ENCODE assay signal across 1 cellular context in the genomic region with DNA sequence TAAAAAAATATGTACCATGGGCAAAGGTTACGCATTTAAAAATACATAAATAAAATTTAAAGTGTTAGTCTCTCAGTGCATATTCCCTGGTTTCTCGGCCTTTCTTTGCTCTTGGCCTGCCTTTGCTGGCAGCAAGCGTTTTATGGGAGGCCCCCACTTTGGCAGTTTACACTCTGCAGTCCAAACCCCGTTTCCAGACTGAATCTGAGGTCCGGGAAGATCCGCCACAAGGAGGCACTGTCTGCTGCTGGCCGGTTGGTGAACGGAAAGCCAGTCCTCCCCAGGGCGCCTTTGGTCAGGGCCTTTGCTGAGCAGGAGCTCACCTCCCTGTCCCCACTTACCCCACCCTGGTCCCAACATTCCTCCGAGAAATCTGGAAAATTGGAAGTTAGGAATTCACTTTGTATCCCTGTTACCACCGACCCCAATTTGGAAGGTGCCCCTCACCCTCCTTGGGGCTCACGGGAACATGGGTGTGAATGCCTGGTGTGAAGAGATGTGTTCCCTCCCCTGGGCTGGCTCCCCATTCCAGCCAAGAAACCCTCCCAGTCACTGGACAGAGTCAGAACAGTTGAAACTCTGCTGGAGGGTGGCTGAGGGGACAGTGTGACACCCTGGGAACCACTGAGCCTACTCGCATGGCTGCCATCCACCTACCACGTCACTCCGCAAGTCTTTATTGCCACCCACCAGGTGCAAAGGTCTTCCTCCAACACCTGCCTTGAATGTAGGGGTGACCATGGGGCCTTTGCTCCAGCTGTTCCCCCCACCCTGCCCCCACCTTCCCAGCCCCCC.
TF ChIP-seq lines count a peak whose summit lies in the region.

No MANE protein-coding gene starts in this region.

TF ChIP-seq in K562, 482 proteins besides CTCF, POLR2A, EP300 and RAD21 (continued from another document):
- TF ChIP-seq ZHX1 (conservative IDR thresholded peaks at IDR 0.05; ENCODE audit: low read length) (no peak), HMGN3 (IDR thresholded peaks at IDR 0.05; ENCODE audit: borderline replicate concordance, extremely low read depth, insufficient read length, low read depth, low read length) (no peak), NCOA4 (IDR thresholded peaks at IDR 0.05; ENCODE audit: partially characterized antibody) (no peak), ETV6 (IDR thresholded peaks at IDR 0.05; ENCODE audit: borderline replicate concordance in 1 of 2, low read depth in 2 of 2, low read length in 1 of 2) (no peak), ETV6 (CRISPR knock-in tag; IDR thresholded peaks at IDR 0.05; ENCODE audit: borderline replicate concordance) (no peak), ZKSCAN1 (IDR thresholded peaks at IDR 0.05; ENCODE audit: low read depth, low read length) (0 out of 2 replicates have a peak, but pooled peaks have one; percentile 25), MAFG (tag; conservative IDR thresholded peaks at IDR 0.05) (no peak), ELF4 (CRISPR knock-in tag; IDR thresholded peaks at IDR 0.05) (no peak), C11orf30 (IDR thresholded peaks at IDR 0.05; ENCODE audit: low read depth) (no peak), TAF7 (tag; IDR thresholded peaks at IDR 0.05) (no peak), ZNF239 (CRISPR knock-in tag; IDR thresholded peaks at IDR 0.05) (no peak), ZNF695 (CRISPR knock-in tag; IDR thresholded peaks at IDR 0.05) (no peak), NR2C1 (IDR thresholded peaks at IDR 0.05) (no peak), NR2C1 (tag; IDR thresholded peaks at IDR 0.05) (no peak), NFXL1 (CRISPR knock-in tag; IDR thresholded peaks at IDR 0.05) (no peak), ZBTB8A (IDR thresholded peaks at IDR 0.05; ENCODE audit: partially characterized antibody) (no peak), ZNF347 (CRISPR knock-in tag; IDR thresholded peaks at IDR 0.05; ENCODE audit: low read depth) (no peak), SMARCC2 (IDR thresholded peaks at IDR 0.05; ENCODE audit: low read depth) (peak; percentile 47; the same call in 1 of the 2 replicates), HIVEP1 (CRISPR knock-in tag; IDR thresholded peaks at IDR 0.05) (no peak), SRSF1 (IDR thresholded peaks at IDR 0.05; ENCODE audit: low read depth, low read length) (no peak), CTCFL (IDR thresholded peaks at IDR 0.05; ENCODE audit: borderline replicate concordance, insufficient read depth, low read depth, low read length, poor library complexity, severe bottlenecking) (peak; percentile 70), ZKSCAN3 (CRISPR knock-in tag; IDR thresholded peaks at IDR 0.05) (no peak), CEBPG (CRISPR knock-in tag; IDR thresholded peaks at IDR 0.05) (no peak), CEBPG (tag; conservative IDR thresholded peaks at IDR 0.05 in 1 of 2, IDR thresholded peaks at IDR 0.05 in 1 of 2) (no peak), MAX (CRISPR knock-in tag; IDR thresholded peaks at IDR 0.05) (no peak), BRF1 (IDR thresholded peaks at IDR 0.05; ENCODE audit: borderline replicate concordance, extremely low read depth, insufficient read length) (no peak), NR4A1 (CRISPR knock-in tag; IDR thresholded peaks at IDR 0.05) (no peak), NR4A1 (tag; IDR thresholded peaks at IDR 0.05) (no peak)
- TF ChIP-seq, protein P1, sequence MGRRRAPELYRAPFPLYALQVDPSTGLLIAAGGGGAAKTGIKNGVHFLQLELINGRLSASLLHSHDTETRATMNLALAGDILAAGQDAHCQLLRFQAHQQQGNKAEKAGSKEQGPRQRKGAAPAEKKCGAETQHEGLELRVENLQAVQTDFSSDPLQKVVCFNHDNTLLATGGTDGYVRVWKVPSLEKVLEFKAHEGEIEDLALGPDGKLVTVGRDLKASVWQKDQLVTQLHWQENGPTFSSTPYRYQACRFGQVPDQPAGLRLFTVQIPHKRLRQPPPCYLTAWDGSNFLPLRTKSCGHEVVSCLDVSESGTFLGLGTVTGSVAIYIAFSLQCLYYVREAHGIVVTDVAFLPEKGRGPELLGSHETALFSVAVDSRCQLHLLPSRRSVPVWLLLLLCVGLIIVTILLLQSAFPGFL (CRISPR knock-in tag; IDR thresholded peaks at IDR 0.05) = no peak
- TF ChIP-seq, protein P2, sequence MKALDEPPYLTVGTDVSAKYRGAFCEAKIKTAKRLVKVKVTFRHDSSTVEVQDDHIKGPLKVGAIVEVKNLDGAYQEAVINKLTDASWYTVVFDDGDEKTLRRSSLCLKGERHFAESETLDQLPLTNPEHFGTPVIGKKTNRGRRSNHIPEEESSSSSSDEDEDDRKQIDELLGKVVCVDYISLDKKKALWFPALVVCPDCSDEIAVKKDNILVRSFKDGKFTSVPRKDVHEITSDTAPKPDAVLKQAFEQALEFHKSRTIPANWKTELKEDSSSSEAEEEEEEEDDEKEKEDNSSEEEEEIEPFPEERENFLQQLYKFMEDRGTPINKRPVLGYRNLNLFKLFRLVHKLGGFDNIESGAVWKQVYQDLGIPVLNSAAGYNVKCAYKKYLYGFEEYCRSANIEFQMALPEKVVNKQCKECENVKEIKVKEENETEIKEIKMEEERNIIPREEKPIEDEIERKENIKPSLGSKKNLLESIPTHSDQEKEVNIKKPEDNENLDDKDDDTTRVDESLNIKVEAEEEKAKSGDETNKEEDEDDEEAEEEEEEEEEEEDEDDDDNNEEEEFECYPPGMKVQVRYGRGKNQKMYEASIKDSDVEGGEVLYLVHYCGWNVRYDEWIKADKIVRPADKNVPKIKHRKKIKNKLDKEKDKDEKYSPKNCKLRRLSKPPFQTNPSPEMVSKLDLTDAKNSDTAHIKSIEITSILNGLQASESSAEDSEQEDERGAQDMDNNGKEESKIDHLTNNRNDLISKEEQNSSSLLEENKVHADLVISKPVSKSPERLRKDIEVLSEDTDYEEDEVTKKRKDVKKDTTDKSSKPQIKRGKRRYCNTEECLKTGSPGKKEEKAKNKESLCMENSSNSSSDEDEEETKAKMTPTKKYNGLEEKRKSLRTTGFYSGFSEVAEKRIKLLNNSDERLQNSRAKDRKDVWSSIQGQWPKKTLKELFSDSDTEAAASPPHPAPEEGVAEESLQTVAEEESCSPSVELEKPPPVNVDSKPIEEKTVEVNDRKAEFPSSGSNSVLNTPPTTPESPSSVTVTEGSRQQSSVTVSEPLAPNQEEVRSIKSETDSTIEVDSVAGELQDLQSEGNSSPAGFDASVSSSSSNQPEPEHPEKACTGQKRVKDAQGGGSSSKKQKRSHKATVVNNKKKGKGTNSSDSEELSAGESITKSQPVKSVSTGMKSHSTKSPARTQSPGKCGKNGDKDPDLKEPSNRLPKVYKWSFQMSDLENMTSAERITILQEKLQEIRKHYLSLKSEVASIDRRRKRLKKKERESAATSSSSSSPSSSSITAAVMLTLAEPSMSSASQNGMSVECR (CRISPR knock-in tag; IDR thresholded peaks at IDR 0.05) = no peak
- TF ChIP-seq, protein P3, sequence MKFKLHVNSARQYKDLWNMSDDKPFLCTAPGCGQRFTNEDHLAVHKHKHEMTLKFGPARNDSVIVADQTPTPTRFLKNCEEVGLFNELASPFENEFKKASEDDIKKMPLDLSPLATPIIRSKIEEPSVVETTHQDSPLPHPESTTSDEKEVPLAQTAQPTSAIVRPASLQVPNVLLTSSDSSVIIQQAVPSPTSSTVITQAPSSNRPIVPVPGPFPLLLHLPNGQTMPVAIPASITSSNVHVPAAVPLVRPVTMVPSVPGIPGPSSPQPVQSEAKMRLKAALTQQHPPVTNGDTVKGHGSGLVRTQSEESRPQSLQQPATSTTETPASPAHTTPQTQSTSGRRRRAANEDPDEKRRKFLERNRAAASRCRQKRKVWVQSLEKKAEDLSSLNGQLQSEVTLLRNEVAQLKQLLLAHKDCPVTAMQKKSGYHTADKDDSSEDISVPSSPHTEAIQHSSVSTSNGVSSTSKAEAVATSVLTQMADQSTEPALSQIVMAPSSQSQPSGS (CRISPR knock-in tag; IDR thresholded peaks at IDR 0.05) = no peak
- TF ChIP-seq, protein P4, sequence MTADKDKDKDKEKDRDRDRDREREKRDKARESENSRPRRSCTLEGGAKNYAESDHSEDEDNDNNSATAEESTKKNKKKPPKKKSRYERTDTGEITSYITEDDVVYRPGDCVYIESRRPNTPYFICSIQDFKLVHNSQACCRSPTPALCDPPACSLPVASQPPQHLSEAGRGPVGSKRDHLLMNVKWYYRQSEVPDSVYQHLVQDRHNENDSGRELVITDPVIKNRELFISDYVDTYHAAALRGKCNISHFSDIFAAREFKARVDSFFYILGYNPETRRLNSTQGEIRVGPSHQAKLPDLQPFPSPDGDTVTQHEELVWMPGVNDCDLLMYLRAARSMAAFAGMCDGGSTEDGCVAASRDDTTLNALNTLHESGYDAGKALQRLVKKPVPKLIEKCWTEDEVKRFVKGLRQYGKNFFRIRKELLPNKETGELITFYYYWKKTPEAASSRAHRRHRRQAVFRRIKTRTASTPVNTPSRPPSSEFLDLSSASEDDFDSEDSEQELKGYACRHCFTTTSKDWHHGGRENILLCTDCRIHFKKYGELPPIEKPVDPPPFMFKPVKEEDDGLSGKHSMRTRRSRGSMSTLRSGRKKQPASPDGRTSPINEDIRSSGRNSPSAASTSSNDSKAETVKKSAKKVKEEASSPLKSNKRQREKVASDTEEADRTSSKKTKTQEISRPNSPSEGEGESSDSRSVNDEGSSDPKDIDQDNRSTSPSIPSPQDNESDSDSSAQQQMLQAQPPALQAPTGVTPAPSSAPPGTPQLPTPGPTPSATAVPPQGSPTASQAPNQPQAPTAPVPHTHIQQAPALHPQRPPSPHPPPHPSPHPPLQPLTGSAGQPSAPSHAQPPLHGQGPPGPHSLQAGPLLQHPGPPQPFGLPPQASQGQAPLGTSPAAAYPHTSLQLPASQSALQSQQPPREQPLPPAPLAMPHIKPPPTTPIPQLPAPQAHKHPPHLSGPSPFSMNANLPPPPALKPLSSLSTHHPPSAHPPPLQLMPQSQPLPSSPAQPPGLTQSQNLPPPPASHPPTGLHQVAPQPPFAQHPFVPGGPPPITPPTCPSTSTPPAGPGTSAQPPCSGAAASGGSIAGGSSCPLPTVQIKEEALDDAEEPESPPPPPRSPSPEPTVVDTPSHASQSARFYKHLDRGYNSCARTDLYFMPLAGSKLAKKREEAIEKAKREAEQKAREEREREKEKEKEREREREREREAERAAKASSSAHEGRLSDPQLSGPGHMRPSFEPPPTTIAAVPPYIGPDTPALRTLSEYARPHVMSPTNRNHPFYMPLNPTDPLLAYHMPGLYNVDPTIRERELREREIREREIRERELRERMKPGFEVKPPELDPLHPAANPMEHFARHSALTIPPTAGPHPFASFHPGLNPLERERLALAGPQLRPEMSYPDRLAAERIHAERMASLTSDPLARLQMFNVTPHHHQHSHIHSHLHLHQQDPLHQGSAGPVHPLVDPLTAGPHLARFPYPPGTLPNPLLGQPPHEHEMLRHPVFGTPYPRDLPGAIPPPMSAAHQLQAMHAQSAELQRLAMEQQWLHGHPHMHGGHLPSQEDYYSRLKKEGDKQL (CRISPR knock-in tag; IDR thresholded peaks at IDR 0.05; ENCODE audit: borderline replicate concordance) = no peak
- TF ChIP-seq, protein P5, sequence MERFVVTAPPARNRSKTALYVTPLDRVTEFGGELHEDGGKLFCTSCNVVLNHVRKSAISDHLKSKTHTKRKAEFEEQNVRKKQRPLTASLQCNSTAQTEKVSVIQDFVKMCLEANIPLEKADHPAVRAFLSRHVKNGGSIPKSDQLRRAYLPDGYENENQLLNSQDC (CRISPR knock-in tag; IDR thresholded peaks at IDR 0.05) = no peak
